In genomic region chr20:43271980-43272379, GRCh38 we compare ENCODE assay signal across 25 cellular contexts.
DNase-seq lines count a peak whose midpoint lies in the region; ATAC-seq and TF ChIP-seq lines count a peak whose summit lies in the region.
"Had no signal": no experiment of that assay in that cellular context is flagged by ENCODE, and none has a peak within 500 bp of the region (broad histone marks: within the 10 kb centered on the region; RNA-seq: fewer than 3 reads in every experiment).

No MANE protein-coding gene starts in this region.

- H3K4me1 Mint-ChIP-seq in stimulated activated memory B cell treated with anti-CD40 and anti-IgM and Interleukin-4, amounts not matched to agents 10 μg/mL and 1 μg/mL and 100 μg/mL, for 72 hours: no peaks in the 10 kb centered on the region
- no peaks in the 10 kb centered on the region for H3K4me1 Mint-ChIP-seq in CD4-positive, alpha-beta T cell (ENCODE audit: low read depth)
- H3K4me1 Mint-ChIP-seq: CD14-positive monocyte; CD4-positive, CD25-positive, alpha-beta regulatory T cell had no signal

- no peak for TF ChIP-seq CTCF in left lung (IDR thresholded peaks at IDR 0.05)
- TF ChIP-seq CTCF in upper lobe of right lung (IDR thresholded peaks at IDR 0.05): no peak
- TF ChIP-seq CTCF in CD4-positive, alpha-beta T cell (IDR thresholded peaks at IDR 0.05): no peak

- H3K27ac Mint-ChIP-seq in stimulated activated memory B cell treated with anti-CD40 and anti-IgM and Interleukin-4, amounts not matched to agents 10 μg/mL and 1 μg/mL and 100 μg/mL, for 72 hours: no peak overlapping the region
- H3K27ac Mint-ChIP-seq in CD4-positive, alpha-beta T cell: no peak overlapping the region
- H3K27ac Mint-ChIP-seq: CD14-positive monocyte; CD8-positive, alpha-beta T cell had no signal

- no peak overlapping the region for H3K4me3 ChIP-seq in left lung
- no peak overlapping the region for H3K4me3 ChIP-seq in upper lobe of right lung
- H3K4me3 ChIP-seq: A549, BLaER1, GM12878 had no signal

- H3K36me3 Mint-ChIP-seq in stimulated activated memory B cell treated with anti-CD40 and anti-IgM and Interleukin-4, amounts not matched to agents 10 μg/mL and 1 μg/mL and 100 μg/mL, for 72 hours: no peaks in the 10 kb centered on the region
- H3K36me3 Mint-ChIP-seq in CD4-positive, alpha-beta T cell (ENCODE audit: low read depth): no peaks in the 10 kb centered on the region
- H3K36me3 Mint-ChIP-seq: CD14-positive monocyte; CD4-positive, CD25-positive, alpha-beta regulatory T cell; CD8-positive, alpha-beta T cell had no signal

- H3K27me3 ChIP-seq in left lung (peaks cover 0 to 8% of the 10 kb centered on the region in 2 donors), upper lobe of right lung (no peaks in the 10 kb centered on the region)
- no peaks in the 10 kb centered on the region for H3K27me3 ChIP-seq in CD4-positive, alpha-beta T cell (ENCODE audit: control insufficient read depth, insufficient read depth, low read length)
- H3K27me3 ChIP-seq: BE2C, BLaER1 had no signal

- H3K4me1 ChIP-seq in left lung: no peaks in the 10 kb centered on the region
- H3K4me1 ChIP-seq in upper lobe of right lung: no peaks in the 10 kb centered on the region
- H3K4me1 ChIP-seq: A549, BE2C, BLaER1 had no signal

- ATAC-seq in left lung: peak; percentile 58
- peak; percentile 18 for ATAC-seq in stimulated activated memory B cell treated with anti-CD40 and anti-IgM and Interleukin-4, amounts not matched to agents 10 μg/mL and 1 μg/mL and 100 μg/mL, for 72 hours
- ATAC-seq in upper lobe of right lung: peak; percentile 59
- ATAC-seq in HG03442 (IDR thresholded peaks at IDR 0.05; ENCODE audit: unreplicated experiment): no peak
- no peak for ATAC-seq in GM19023 (IDR thresholded peaks at IDR 0.05; ENCODE audit: unreplicated experiment)
- no peak for ATAC-seq in CD4-positive, alpha-beta T cell (ENCODE audit: poor library complexity)
- ATAC-seq: A549; CD8-positive, alpha-beta T cell; GM12878 had no signal

- H3K4me3 Mint-ChIP-seq in stimulated activated memory B cell treated with anti-CD40 and anti-IgM and Interleukin-4, amounts not matched to agents 10 μg/mL and 1 μg/mL and 100 μg/mL, for 72 hours: no peak overlapping the region
- no peak overlapping the region for H3K4me3 Mint-ChIP-seq in CD4-positive, alpha-beta T cell
- H3K4me3 Mint-ChIP-seq: CD4-positive, CD25-positive, alpha-beta regulatory T cell; CD8-positive, alpha-beta T cell had no signal

- CTCF ChIA-PET in CD4-positive, alpha-beta T cell (lab: Charles Lee): no interaction called here

- H3K27me3 Mint-ChIP-seq in stimulated activated memory B cell treated with anti-CD40 and anti-IgM and Interleukin-4, amounts not matched to agents 10 μg/mL and 1 μg/mL and 100 μg/mL, for 72 hours: no peaks in the 10 kb centered on the region
- H3K27me3 Mint-ChIP-seq in CD4-positive, alpha-beta T cell: peaks cover 11% of the 10 kb centered on the region

- DNase-seq in Ammon's horn (ENCODE audit: low spot score): peak; percentile 50
- no peak for DNase-seq in left lung
- no peak for DNase-seq in upper lobe of right lung
- DNase-seq in CD4-positive, alpha-beta T cell: no peak
- DNase-seq: AML-193; BE2C; C1 segment of cervical spinal cord; CD4-positive, CD25-positive, alpha-beta regulatory T cell; CD8-positive, alpha-beta T cell; COR-L47; DMS 273 treated with DMSO at 0.1 percent for 48 hours; DMS153; DMS53; DMS79; DND-41; EL; GDM1 had no signal

- H3K36me3 ChIP-seq in left lung (no peaks in the 10 kb centered on the region), upper lobe of right lung (no peaks in the 10 kb centered on the region)
- H3K36me3 ChIP-seq: BE2C, BLaER1 had no signal

- POLR2A ChIA-PET in CD4-positive, alpha-beta T cell (lab: Charles Lee): no interaction called here

- H3K9me3 Mint-ChIP-seq in stimulated activated memory B cell treated with anti-CD40 and anti-IgM and Interleukin-4, amounts not matched to agents 10 μg/mL and 1 μg/mL and 100 μg/mL, for 72 hours: peaks cover 10% of the 10 kb centered on the region
- no peaks in the 10 kb centered on the region for H3K9me3 Mint-ChIP-seq in CD4-positive, alpha-beta T cell
- H3K9me3 Mint-ChIP-seq: CD8-positive, alpha-beta T cell had no signal

- no peak overlapping the region for H3K27ac ChIP-seq in left lung
- no peak overlapping the region for H3K27ac ChIP-seq in upper lobe of right lung
- no peak overlapping the region for H3K27ac ChIP-seq in CD4-positive, alpha-beta T cell (ENCODE audit: low read depth, low read length)
- H3K27ac ChIP-seq: 22Rv1, A549, BLaER1 had no signal

- intact Hi-C loops in left lung (cut with DNase I): no loop called here
- intact Hi-C loops in upper lobe of right lung (cut with DNase I): no loop called here
- intact Hi-C loops in CD4-positive, alpha-beta T cell (cut with DNase I, micrococcal nuclease): no loop called here

- H3K9me3 ChIP-seq in left lung (no peaks in the 10 kb centered on the region), upper lobe of right lung (no peaks in the 10 kb centered on the region)
- H3K9me3 ChIP-seq in CD4-positive, alpha-beta T cell (ENCODE audit: control insufficient read depth, low read length): no peaks in the 10 kb centered on the region
- H3K9me3 ChIP-seq: A549, BE2C, BLaER1 had no signal

Comparison
In these comparisons a context has a peak if more than half of its experiments do, and no peak if none do; other contexts are left out.
1. ATAC-seq: peak in left lung (single experiment), stimulated activated memory B cell treated with anti-CD40 and anti-IgM and Interleukin-4, amounts not matched to agents 10 μg/mL and 1 μg/mL and 100 μg/mL, for 72 hours (single experiment) and upper lobe of right lung (single experiment); none in HG03442 (single experiment), GM19023 (single experiment) and CD4-positive, alpha-beta T cell (single experiment).